1 cellular context compared by ENCODE assay signal in the genomic region with DNA sequence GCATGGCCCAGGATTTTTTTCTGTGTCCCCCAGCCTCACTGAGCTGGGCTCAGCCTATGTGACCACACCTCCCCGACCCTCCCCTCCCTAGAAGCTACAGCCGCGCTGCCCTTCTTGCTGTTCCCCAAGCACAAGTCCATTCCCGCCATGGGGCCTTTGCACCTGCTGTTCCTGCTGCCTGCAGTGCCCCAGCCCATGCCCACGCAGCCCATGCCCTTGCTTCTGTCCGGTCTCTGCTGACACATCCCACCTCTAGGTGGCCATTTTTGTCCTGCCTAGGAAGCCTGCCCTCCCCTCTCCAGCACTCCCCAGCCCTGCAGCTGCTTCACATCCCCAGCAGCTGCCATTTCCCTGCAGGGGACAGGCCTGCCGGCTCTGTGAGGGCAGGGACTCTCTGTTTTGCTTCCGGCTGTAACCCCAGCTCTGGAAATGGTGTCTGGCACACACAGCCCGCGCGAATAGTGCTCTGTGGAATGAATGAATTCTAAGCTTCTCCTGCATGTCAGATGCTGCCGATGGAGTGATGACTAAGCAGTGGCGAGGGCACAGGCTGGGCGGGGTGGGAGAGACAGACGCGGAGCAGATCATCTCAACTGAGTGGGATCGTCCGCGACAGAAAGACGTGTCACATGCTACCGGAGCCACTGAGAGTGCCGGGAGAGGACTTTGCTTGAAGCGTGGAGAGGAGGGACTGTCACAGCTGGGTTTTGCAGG.
TF ChIP-seq lines count a peak whose summit lies in the region.

No MANE protein-coding gene starts in this region.

TF ChIP-seq in IMR-90, 13 proteins besides CTCF, POLR2A, EP300 and RAD21:
- TF ChIP-seq MAZ (IDR thresholded peaks at IDR 0.05; ENCODE audit: borderline replicate concordance, low read depth, low read length), result no peak
- TF ChIP-seq RCOR1 (IDR thresholded peaks at IDR 0.05; ENCODE audit: insufficient replicate concordance, low read length), result no peak
- TF ChIP-seq RFX5 (IDR thresholded peaks at IDR 0.05; ENCODE audit: low read depth, low read length), result no peak
- TF ChIP-seq SMC3 (IDR thresholded peaks at IDR 0.05; ENCODE audit: low read depth, low read length), result no peak
- TF ChIP-seq CHD1 (IDR thresholded peaks at IDR 0.05; ENCODE audit: low read depth, low read length), result no peak
- TF ChIP-seq MAFK (IDR thresholded peaks at IDR 0.05; ENCODE audit: low read depth, low read length), result no peak
TF ChIP-seq in IMR-90: peak in this region for 0.
